ENCODE assay signal across 31 cellular contexts in genomic region chr11:129702410-129703390, GRCh38.
DNase-seq lines count a peak whose midpoint lies in the region; ATAC-seq and TF ChIP-seq lines count a peak whose summit lies in the region.
"Had no signal": no experiment of that assay in that cellular context is flagged by ENCODE, and none has a peak within 500 bp of the region (broad histone marks: within the 10 kb centered on the region; RNA-seq: fewer than 3 reads in every experiment).

No MANE protein-coding gene starts in this region.

- H3K4me1 Mint-ChIP-seq in CD4-positive, alpha-beta T cell (ENCODE audit: low read depth): no peaks in the 10 kb centered on the region
- H3K4me1 Mint-ChIP-seq: CD4-positive, alpha-beta memory T cell had no signal

- H3K4me3 Mint-ChIP-seq in CD4-positive, alpha-beta T cell: no peak overlapping the region
- H3K4me3 Mint-ChIP-seq: activated naive CD8-positive, alpha-beta T cell; CD4-positive, alpha-beta memory T cell; naive thymus-derived CD8-positive, alpha-beta T cell had no signal

- no peak for ATAC-seq in Right ventricle myocardium inferior
- ATAC-seq in CD4-positive, alpha-beta T cell (ENCODE audit: poor library complexity): no peak
- ATAC-seq: heart left ventricle; lower lobe of right lung; naive thymus-derived CD8-positive, alpha-beta T cell; upper lobe of right lung had no signal

- H2AFZ ChIP-seq in neuronal stem cell (ENCODE audit: low read length): no peak overlapping the region

- no peak for TF ChIP-seq POLR2A in esophagus squamous epithelium (IDR thresholded peaks at IDR 0.05)

- no peak overlapping the region for H2BK12ac ChIP-seq in neuronal stem cell (ENCODE audit: low read length)

- H3K27ac Mint-ChIP-seq in CD4-positive, alpha-beta T cell: no peak overlapping the region
- H3K27ac Mint-ChIP-seq: activated naive CD8-positive, alpha-beta T cell; CD4-positive, alpha-beta memory T cell; naive thymus-derived CD8-positive, alpha-beta T cell had no signal

- no peak overlapping the region for H2BK5ac ChIP-seq in neuronal stem cell (ENCODE audit: low read length)

- H3K27ac ChIP-seq in RWPE1 (peak overlapping the region; percentile 76), esophagus squamous epithelium (peak overlapping the region in 3 of 4 donors; percentile 41 to 71 (median 56)), neuronal stem cell (replicated peaks; ENCODE audit: low read length) (no peak overlapping the region)
- no peak overlapping the region for H3K27ac ChIP-seq in CD4-positive, alpha-beta T cell (ENCODE audit: low read depth, low read length)
- H3K27ac ChIP-seq: colonic mucosa, heart left ventricle, lower lobe of right lung, upper lobe of right lung, WERI-Rb-1 had no signal

- H3K4me3 ChIP-seq in esophagus squamous epithelium (no peak overlapping the region), neuronal stem cell (ENCODE audit: low read length in 2 of 2) (no peak overlapping the region)
- H3K4me3 ChIP-seq: colonic mucosa, HAP-1, heart left ventricle, lower lobe of right lung, upper lobe of right lung had no signal

- H3K4me1 ChIP-seq in esophagus squamous epithelium (peaks cover 0 to 60% (median 8%) of the 10 kb centered on the region in 3 donors), neuronal stem cell (ENCODE audit: control insufficient read depth in 2 of 2, insufficient read depth in 1 of 2, low read depth in 1 of 2, low read length in 2 of 2) (no peaks in the 10 kb centered on the region)
- H3K4me1 ChIP-seq: colonic mucosa, HAP-1, heart left ventricle, lower lobe of right lung, upper lobe of right lung had no signal

- no peak overlapping the region for H3K18ac ChIP-seq in neuronal stem cell (ENCODE audit: low read length)

- H3K36me3 Mint-ChIP-seq in CD4-positive, alpha-beta T cell (ENCODE audit: low read depth): no peaks in the 10 kb centered on the region
- H3K36me3 Mint-ChIP-seq: activated naive CD8-positive, alpha-beta T cell; CD4-positive, alpha-beta memory T cell; naive thymus-derived CD8-positive, alpha-beta T cell had no signal

- CTCF ChIA-PET in RWPE1 (lab: Yijun Ruan, JAX): no interaction called here
- CTCF ChIA-PET in CD4-positive, alpha-beta T cell (lab: Charles Lee): no interaction called here

- H3K27me3 Mint-ChIP-seq in CD4-positive, alpha-beta T cell: peaks cover 19% of the 10 kb centered on the region
- H3K27me3 Mint-ChIP-seq: activated naive CD8-positive, alpha-beta T cell; CD4-positive, alpha-beta memory T cell had no signal

- in situ Hi-C loops in GM13977 (cut with MboI; ENCODE audit: low pct_unique_long_range_greater_than_20kb, low sequenced_read_pairs, unreplicated experiment): no loop called here

- no peak overlapping the region for H2BK120ac ChIP-seq in neuronal stem cell (ENCODE audit: low read depth, low read length)

- H3K79me1 ChIP-seq in neuronal stem cell (ENCODE audit: low read depth, low read length): no peaks in the 10 kb centered on the region

- H2BK15ac ChIP-seq in neuronal stem cell (ENCODE audit: low read length): no peak overlapping the region

- no peak overlapping the region for H3K4ac ChIP-seq in neuronal stem cell (ENCODE audit: low read length)

- H4K8ac ChIP-seq in neuronal stem cell (ENCODE audit: low read depth, low read length): no peak overlapping the region

- no peak overlapping the region for H2AK5ac ChIP-seq in neuronal stem cell (ENCODE audit: low read depth, low read length)

- peak overlapping the region; percentile 49 for H3K14ac ChIP-seq in neuronal stem cell (ENCODE audit: low read length)

- H3K36me3 ChIP-seq in esophagus squamous epithelium (no peaks in the 10 kb centered on the region), neuronal stem cell (replicated peaks in 1 of 2; ENCODE audit: control insufficient read depth in 2 of 2, insufficient read depth in 2 of 2, low read length in 2 of 2) (no peaks in the 10 kb centered on the region)
- H3K36me3 ChIP-seq: colonic mucosa, HAP-1, heart left ventricle, lower lobe of right lung, upper lobe of right lung, WERI-Rb-1 had no signal

- no peak overlapping the region for H3K4me2 ChIP-seq in neuronal stem cell (ENCODE audit: insufficient read depth, low read length, poor library complexity, severe bottlenecking)

- H3K23ac ChIP-seq in neuronal stem cell (ENCODE audit: low read depth, low read length, poor library complexity): no peak overlapping the region

- H3K27me3 ChIP-seq in esophagus squamous epithelium (no peaks in the 10 kb centered on the region), neuronal stem cell (ENCODE audit: control insufficient read depth in 3 of 3, insufficient read depth in 3 of 3, low read depth in 1 of 3, low read length in 3 of 3) (peaks cover 0 to 2% (median 0%) of the 10 kb centered on the region in 3 experiments)
- H3K27me3 ChIP-seq in CD4-positive, alpha-beta T cell (ENCODE audit: control insufficient read depth, insufficient read depth, low read length): no peaks in the 10 kb centered on the region
- H3K27me3 ChIP-seq: colonic mucosa, upper lobe of right lung had no signal

- no peak overlapping the region for H4K91ac ChIP-seq in neuronal stem cell (ENCODE audit: low read depth, low read length, poor library complexity)

- POLR2A ChIA-PET in RWPE1 (lab: Yijun Ruan, JAX; ENCODE audit: low non-redundant PET): no interaction called here
- POLR2A ChIA-PET in CD4-positive, alpha-beta T cell (lab: Charles Lee): no interaction called here

- no peak overlapping the region for H3K9ac ChIP-seq in neuronal stem cell (ENCODE audit: low read depth, low read length, poor library complexity)

- intact Hi-C loops in esophagus squamous epithelium (cut with DNase I) (no loop called here), Right ventricle myocardium inferior (cut with DNase I) (no loop called here)
- intact Hi-C loops in CD4-positive, alpha-beta T cell (cut with DNase I, micrococcal nuclease): no loop called here

- no peak for TF ChIP-seq CTCF in RWPE1 (conservative IDR thresholded peaks at IDR 0.05; ENCODE audit: low read depth)
- TF ChIP-seq CTCF in esophagus squamous epithelium (IDR thresholded peaks at IDR 0.05): no peak
- TF ChIP-seq CTCF in GM13977 (IDR thresholded peaks at IDR 0.05; ENCODE audit: extremely low read depth, insufficient read depth, missing control alignments): no peak
- no peak for TF ChIP-seq CTCF in CD4-positive, alpha-beta T cell (IDR thresholded peaks at IDR 0.05)

- peak; percentile 6 for DNase-seq in D341Med (ENCODE audit: low spot score)
- DNase-seq in RWPE1 (ENCODE audit: low spot score): peak; percentile 64
- no peak for DNase-seq in esophagus squamous epithelium (lab: John Stamatoyannopoulos, UW)
- DNase-seq in neuronal stem cell (ENCODE audit: low spot score): no peak
- DNase-seq in activated CD8-positive, alpha-beta memory T cell treated with anti-CD3 and anti-CD28 coated beads for 24 hours: no peak
- DNase-seq in Right ventricle myocardium inferior (ENCODE audit: missing footprints): no peak
- DNase-seq in GM13977 (ENCODE audit: low spot score): no peak
- DNase-seq in CD4-positive, alpha-beta T cell: no peak
- DNase-seq: activated CD4-positive, alpha-beta T cell treated with anti-CD3 and anti-CD28 coated beads for 4 hours; activated effector memory CD4-positive, alpha-beta T cell treated with Interleukin-2 at 50 U/mL for 16 hours; activated T-cell treated with anti-CD3 and anti-CD28 coated beads, Interleukin-2, amount 50 U/mL, for 1 hour; anterior cingulate cortex; CD4-positive, alpha-beta memory T cell; colonic mucosa; effector CD8-positive, alpha-beta T cell; erythroblast; foreskin melanocyte; heart left ventricle; Kasumi-1; lower lobe of right lung; MV-4-11; naive thymus-derived CD8-positive, alpha-beta T cell; NCI-H1436 treated with DMSO at 0.1 percent for 48 hours; NCI-H345; NCI-H69; stimulated activated naive CD4-positive, alpha-beta T cell; T1000; upper lobe of right lung; WERI-Rb-1 had no signal

- 80 to 82% methylated on average over 13 of the region's 13 CpGs for WGBS in esophagus squamous epithelium, 2 donors
- WGBS in neuronal stem cell (ENCODE audit: extremely low coverage in 2 of 2, insufficient read length in 2 of 2, insufficient replicate concordance in 1 of 2), 2 donors: no CpG with 5 or more reads among the region's 13 CpGs

- H3K9me3 ChIP-seq in esophagus squamous epithelium (no peaks in the 10 kb centered on the region), neuronal stem cell (replicated peaks in 1 of 2; ENCODE audit: control insufficient read depth in 2 of 2, insufficient read depth in 1 of 2, low read depth in 1 of 2, low read length in 2 of 2) (no peaks in the 10 kb centered on the region)
- no peaks in the 10 kb centered on the region for H3K9me3 ChIP-seq in CD4-positive, alpha-beta T cell (ENCODE audit: control insufficient read depth, low read length)
- H3K9me3 ChIP-seq: colonic mucosa, HAP-1, heart left ventricle, lower lobe of right lung, upper lobe of right lung had no signal

- H3K9me3 Mint-ChIP-seq in CD4-positive, alpha-beta T cell: no peaks in the 10 kb centered on the region
- H3K9me3 Mint-ChIP-seq: CD4-positive, alpha-beta memory T cell; naive thymus-derived CD8-positive, alpha-beta T cell had no signal

Comparison
In these comparisons a context has a peak if more than half of its experiments do, and no peak if none do; other contexts are left out.
1. DNase-seq: peak in D341Med (single experiment) and RWPE1 (single experiment); none in esophagus squamous epithelium (single experiment), neuronal stem cell (single experiment), activated CD8-positive, alpha-beta memory T cell treated with anti-CD3 and anti-CD28 coated beads for 24 hours (single experiment), Right ventricle myocardium inferior (single experiment), GM13977 (single experiment) and CD4-positive, alpha-beta T cell (0 of 10).
2. H3K27ac ChIP-seq: peak in RWPE1 (single experiment) and esophagus squamous epithelium (3 of 4); none in neuronal stem cell (single experiment) and CD4-positive, alpha-beta T cell (single experiment).